In the genomic region with DNA sequence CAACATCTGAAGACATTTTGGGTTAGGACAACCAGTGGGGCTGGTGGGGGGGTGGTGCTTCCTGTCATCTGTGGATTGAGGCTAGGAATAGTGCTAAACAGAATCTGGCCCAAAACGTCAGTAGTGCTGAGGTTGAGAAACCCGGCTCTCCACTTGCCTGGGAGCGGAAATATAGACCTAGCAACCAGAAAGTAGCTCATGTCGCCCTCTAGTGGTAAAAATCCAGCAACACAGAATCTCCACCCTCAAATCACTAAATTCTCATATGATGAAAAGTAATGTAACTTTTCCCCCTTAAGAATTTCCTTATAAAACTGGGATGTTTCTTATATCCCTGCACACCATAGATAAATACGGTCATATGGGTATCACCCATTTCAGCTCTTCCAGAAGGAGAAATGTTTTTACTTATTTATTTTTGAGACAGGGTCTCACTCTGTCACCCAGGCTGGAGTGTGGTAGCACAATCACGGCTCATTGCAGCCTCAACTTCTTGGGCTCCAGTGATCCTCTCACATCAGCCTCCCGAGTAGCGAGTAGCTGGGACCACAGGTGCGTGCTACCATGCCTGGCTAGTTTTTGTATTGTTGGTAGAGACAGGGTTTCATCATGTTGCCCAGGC, we compare ENCODE assay signal across 8 cellular contexts. TPM values are rescaled to one million over a fixed set of nuclear protein-coding genes. Genes with fewer than 3 reads are reported as not detected.
DNase-seq lines count a peak whose midpoint lies in the region; ATAC-seq lines count a peak whose summit lies in the region.

No MANE protein-coding gene starts in this region.

- no peaks in the 10 kb centered on the region for H3K9me3 Mint-ChIP-seq in activated CD4-positive, alpha-beta memory T cell treated with anti-CD3 and anti-CD28 coated beads, Interleukin-2, amount 10 ng/mL, durations not matched to agents 7 days and 5 days

- ATAC-seq in GM19438 (IDR thresholded peaks at IDR 0.05; ENCODE audit: low read depth, unreplicated experiment) (peak; percentile 90), HG03558 (IDR thresholded peaks at IDR 0.05; ENCODE audit: extremely low read depth, unreplicated experiment) (peak; percentile 54)

- H3K4me1 Mint-ChIP-seq in activated CD4-positive, alpha-beta memory T cell treated with anti-CD3 and anti-CD28 coated beads, Interleukin-2, amount 10 ng/mL, durations not matched to agents 7 days and 5 days: peaks cover 74% of the 10 kb centered on the region

- CTCF ChIA-PET in activated CD4-positive, alpha-beta memory T cell treated with anti-CD3 and anti-CD28 coated beads, Interleukin-2, amount 10 ng/mL, durations not matched to agents 7 days and 5 days (lab: Charles Lee): interaction anchor here (0.6 to 4.0 kb wide), 34 partner anchors 9 to 319 kb away, joined by 3 to 37 read pairs (median 6); partner anchors contain the start of genes FMC1 and ZC3HAV1L

- H3K36me3 ChIP-seq in endocrine pancreas (ENCODE audit: control insufficient read depth, insufficient read depth, low read length): peaks cover 5% of the 10 kb centered on the region

- H3K36me3 Mint-ChIP-seq in activated CD4-positive, alpha-beta memory T cell treated with anti-CD3 and anti-CD28 coated beads, Interleukin-2, amount 10 ng/mL, durations not matched to agents 7 days and 5 days (ENCODE audit: low read depth): peaks cover 86% of the 10 kb centered on the region

- no peaks in the 10 kb centered on the region for H3K4me1 ChIP-seq in endocrine pancreas (ENCODE audit: control insufficient read depth, insufficient read depth, low read length)

- H3K9ac ChIP-seq in endocrine pancreas (ENCODE audit: control insufficient read depth, insufficient read depth, low read length): peak overlapping the region; percentile 38

- POLR2A ChIA-PET in activated CD4-positive, alpha-beta memory T cell treated with anti-CD3 and anti-CD28 coated beads, Interleukin-2, amount 10 ng/mL, durations not matched to agents 7 days and 5 days (lab: Charles Lee): interaction anchor here (0.8 to 3.3 kb wide), 17 partner anchors 9 to 284 kb away, joined by 3 to 23 read pairs (median 6); partner anchors contain the start of gene LUC7L2

- peak overlapping the region; percentile 58 for H3K27ac Mint-ChIP-seq in activated CD4-positive, alpha-beta memory T cell treated with anti-CD3 and anti-CD28 coated beads, Interleukin-2, amount 10 ng/mL, durations not matched to agents 7 days and 5 days

- H3K4me3 Mint-ChIP-seq in activated CD4-positive, alpha-beta memory T cell treated with anti-CD3 and anti-CD28 coated beads, Interleukin-2, amount 10 ng/mL, durations not matched to agents 7 days and 5 days: peak overlapping the region; percentile 36

- no peaks in the 10 kb centered on the region for H3K27me3 Mint-ChIP-seq in activated CD4-positive, alpha-beta memory T cell treated with anti-CD3 and anti-CD28 coated beads, Interleukin-2, amount 10 ng/mL, durations not matched to agents 7 days and 5 days

- H3K27me3 ChIP-seq in endocrine pancreas (ENCODE audit: control insufficient read depth, insufficient read depth, low read length): no peaks in the 10 kb centered on the region

- no peaks in the 10 kb centered on the region for H3K9me3 ChIP-seq in endocrine pancreas (ENCODE audit: control insufficient read depth, low read length)

- H3K4me3 ChIP-seq in endocrine pancreas (ENCODE audit: control insufficient read depth, insufficient read depth, low read length): no peak overlapping the region

- DNase-seq in COLO668 (lab: John Stamatoyannopoulos, UW; ENCODE audit: unreplicated experiment): peak; percentile 55
- peak; percentile 59 for DNase-seq in NCI-H774 (lab: John Stamatoyannopoulos, UW)
- DNase-seq in activated CD4-positive, alpha-beta memory T cell treated with anti-CD3 and anti-CD28 coated beads, Interleukin-2, amount 10 ng/mL, durations not matched to agents 7 days and 5 days: peak; percentile 73
- DNase-seq in midbrain (lab: John Stamatoyannopoulos, UW): peak; percentile 69
- DNase-seq in stimulated activated CD8-positive, alpha-beta memory T cell treated with anti-CD3 and anti-CD28 coated beads, Interleukin-7, amount 100 ng/mL, for 48 hours (ENCODE audit: extremely low read depth in 1 of 2, low read depth in 1 of 2): peak; percentile 35 to 46

RNA-seq across cellular contexts. Expression of gene ZC3HAV1, which starts 34.4 kb away (rescaled TPM):
- 100 to 1,000 TPM; 129 to 133 TPM for total RNA-seq in activated CD4-positive, alpha-beta memory T cell treated with anti-CD3 and anti-CD28 coated beads, Interleukin-2, amount 10 ng/mL, durations not matched to agents 7 days and 5 days

RNA-seq across cellular contexts. Expression of gene ZC3HAV1L, which starts 39.3 kb away (rescaled TPM):
- total RNA-seq in activated CD4-positive, alpha-beta memory T cell treated with anti-CD3 and anti-CD28 coated beads, Interleukin-2, amount 10 ng/mL, durations not matched to agents 7 days and 5 days: 10 to 100 TPM; 16.7 to 17.8 TPM
